In the genomic region with DNA sequence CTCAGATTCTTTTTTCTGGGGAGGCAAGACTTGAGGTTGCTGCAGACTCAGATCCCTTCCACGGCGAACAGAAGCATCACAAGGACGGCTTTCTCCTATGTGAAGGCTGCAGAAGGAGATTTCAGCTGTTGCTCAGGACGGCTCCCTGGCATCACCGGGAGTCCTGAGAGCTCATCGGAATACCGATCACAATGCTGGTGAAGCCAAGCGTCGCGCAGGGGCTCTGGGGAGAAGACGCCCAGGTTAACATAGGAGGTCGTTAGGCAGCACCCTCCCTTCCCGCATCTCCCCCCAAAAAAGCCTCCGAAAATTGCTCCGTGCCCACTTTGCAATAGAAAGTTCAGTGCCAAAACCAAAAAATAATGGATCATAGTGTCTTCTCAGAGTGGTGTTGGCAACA, we compare ENCODE assay signal across 12 cellular contexts.
"Had no signal": no experiment of that assay in that cellular context is flagged by ENCODE, and none has a peak within 500 bp of the region (broad histone marks: within the 10 kb centered on the region; RNA-seq: fewer than 3 reads in every experiment).

No MANE protein-coding gene starts in this region.

- H3K36me3 ChIP-seq: adrenal gland, ascending aorta, brain microvascular endothelial cell, breast epithelium, cardiac muscle cell had no signal

- H3K27ac ChIP-seq: adrenal gland, ascending aorta, body of pancreas, brain microvascular endothelial cell, breast epithelium, cardiac muscle cell had no signal

- H3K27me3 ChIP-seq: ascending aorta, brain microvascular endothelial cell had no signal

- H3K4me1 ChIP-seq: adrenal gland, ascending aorta, breast epithelium had no signal

- H3K4me3 ChIP-seq: adrenal gland, ascending aorta, body of pancreas, breast epithelium, cardiac muscle cell had no signal

- DNase-seq: activated gamma-delta T cell, amniotic stem cell, cerebellar nuclear complex had no signal

- H3K9me3 ChIP-seq: adrenal gland, ascending aorta, body of pancreas, breast epithelium had no signal

- ATAC-seq: activated naive CD8-positive, alpha-beta T cell treated with anti-CD3 and anti-CD28 coated beads, Interleukin-2, amount 50 U/mL, for 24 hours; activated T-cell treated with anti-CD3 and anti-CD28 coated beads, Interleukin-2, amount 50 U/mL, for 72 hours; activated T-helper 17 cell treated with anti-CD3 and anti-CD28 coated beads, Interleukin-2, amount 50 U/mL, for 72 hours had no signal
